1 cellular context compared by ENCODE assay signal in the genomic region with DNA sequence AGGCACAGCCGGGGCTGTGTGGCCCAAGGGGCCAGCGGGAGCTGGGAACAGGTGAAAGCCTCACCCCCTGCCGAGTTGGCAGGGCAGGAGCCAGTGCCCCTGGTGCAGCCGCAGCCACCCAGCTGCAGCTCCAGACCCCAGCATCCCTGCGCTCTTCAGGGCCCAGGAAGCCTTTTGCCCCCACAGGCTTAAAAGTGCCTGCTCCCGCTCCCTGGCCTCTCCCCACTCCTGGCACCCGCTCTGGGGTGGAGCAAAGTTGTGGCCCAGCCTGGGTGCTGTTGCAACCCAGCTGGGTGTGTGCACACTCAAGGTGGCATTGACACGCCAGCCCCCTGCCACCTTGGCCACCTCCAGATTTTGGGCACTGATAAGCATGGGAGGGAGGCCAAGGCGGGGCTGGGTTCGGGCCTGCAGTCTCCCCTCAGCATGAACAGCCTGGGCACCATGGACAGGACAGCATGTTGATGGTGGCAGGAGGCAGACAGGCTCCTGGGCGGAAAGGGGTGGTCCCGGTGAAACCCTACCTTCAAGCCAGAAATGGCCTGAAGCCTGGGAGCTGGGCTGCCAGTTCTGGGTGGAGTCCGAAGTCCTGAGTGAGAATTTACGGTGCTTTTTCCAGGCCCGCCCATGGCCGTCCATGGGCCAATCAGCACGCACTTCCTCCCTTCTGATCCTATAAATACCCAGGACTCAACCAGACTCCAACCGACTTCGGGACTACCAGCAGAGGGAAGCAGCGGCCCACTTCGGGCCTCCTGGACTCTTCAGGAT.
TF ChIP-seq lines count a peak whose summit lies in the region.

No MANE protein-coding gene starts in this region.

TF ChIP-seq in K562, 482 proteins besides CTCF, POLR2A, EP300 and RAD21 (continued from another document):
- TF ChIP-seq, protein P1, sequence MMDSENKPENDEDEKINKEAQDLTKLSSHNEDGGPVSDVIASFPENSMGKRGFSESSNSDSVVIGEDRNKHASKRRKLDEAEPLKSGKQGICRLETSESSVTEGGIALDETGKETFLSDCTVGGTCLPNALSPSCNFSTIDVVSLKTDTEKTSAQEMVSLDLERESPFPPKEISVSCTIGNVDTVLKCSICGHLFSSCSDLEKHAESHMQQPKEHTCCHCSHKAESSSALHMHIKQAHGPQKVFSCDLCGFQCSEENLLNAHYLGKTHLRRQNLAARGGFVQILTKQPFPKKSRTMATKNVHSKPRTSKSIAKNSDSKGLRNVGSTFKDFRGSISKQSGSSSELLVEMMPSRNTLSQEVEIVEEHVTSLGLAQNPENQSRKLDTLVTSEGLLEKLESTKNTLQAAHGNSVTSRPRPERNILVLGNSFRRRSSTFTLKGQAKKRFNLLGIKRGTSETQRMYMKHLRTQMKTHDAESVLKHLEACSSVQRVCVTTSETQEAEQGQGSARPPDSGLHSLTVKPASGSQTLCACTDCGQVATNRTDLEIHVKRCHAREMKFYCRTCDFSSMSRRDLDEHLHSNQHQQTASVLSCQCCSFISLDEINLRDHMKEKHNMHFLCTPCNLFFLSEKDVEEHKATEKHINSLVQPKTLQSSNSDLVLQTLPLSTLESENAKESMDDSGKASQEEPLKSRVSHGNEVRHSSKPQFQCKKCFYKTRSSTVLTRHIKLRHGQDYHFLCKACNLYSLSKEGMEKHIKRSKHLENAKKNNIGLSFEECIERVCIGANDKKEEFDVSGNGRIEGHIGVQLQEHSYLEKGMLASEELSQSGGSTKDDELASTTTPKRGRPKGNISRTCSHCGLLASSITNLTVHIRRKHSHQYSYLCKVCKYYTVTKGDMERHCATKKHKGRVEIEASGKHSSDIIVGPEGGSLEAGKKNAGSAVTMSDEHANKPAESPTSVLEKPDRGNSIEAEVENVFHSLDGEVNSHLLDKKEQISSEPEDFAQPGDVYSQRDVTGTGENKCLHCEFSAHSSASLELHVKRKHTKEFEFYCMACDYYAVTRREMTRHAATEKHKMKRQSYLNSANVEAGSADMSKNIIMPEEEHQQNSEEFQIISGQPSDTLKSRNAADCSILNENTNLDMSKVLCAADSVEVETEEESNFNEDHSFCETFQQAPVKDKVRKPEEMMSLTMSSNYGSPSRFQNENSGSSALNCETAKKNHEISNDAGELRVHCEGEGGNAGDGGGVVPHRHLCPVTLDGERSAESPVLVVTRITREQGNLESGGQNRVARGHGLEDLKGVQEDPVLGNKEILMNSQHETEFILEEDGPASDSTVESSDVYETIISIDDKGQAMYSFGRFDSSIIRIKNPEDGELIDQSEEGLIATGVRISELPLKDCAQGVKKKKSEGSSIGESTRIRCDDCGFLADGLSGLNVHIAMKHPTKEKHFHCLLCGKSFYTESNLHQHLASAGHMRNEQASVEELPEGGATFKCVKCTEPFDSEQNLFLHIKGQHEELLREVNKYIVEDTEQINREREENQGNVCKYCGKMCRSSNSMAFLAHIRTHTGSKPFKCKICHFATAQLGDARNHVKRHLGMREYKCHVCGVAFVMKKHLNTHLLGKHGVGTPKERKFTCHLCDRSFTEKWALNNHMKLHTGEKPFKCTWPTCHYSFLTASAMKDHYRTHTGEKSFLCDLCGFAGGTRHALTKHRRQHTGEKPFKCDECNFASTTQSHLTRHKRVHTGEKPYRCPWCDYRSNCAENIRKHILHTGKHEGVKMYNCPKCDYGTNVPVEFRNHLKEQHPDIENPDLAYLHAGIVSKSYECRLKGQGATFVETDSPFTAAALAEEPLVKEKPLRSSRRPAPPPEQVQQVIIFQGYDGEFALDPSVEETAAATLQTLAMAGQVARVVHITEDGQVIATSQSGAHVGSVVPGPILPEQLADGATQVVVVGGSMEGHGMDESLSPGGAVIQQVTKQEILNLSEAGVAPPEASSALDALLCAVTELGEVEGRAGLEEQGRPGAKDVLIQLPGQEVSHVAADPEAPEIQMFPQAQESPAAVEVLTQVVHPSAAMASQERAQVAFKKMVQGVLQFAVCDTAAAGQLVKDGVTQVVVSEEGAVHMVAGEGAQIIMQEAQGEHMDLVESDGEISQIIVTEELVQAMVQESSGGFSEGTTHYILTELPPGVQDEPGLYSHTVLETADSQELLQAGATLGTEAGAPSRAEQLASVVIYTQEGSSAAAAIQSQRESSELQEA (IDR thresholded peaks at IDR 0.05; ENCODE audit: low read depth): no peak
- TF ChIP-seq EHMT2 (IDR thresholded peaks at IDR 0.05) (no peak), MEIS2 (IDR thresholded peaks at IDR 0.05; ENCODE audit: partially characterized antibody) (peak; percentile 30), IRF2 (CRISPR knock-in tag; IDR thresholded peaks at IDR 0.05) (no peak), CC2D1A (IDR thresholded peaks at IDR 0.05) (0 out of 2 replicates have a peak, but pooled peaks have one; percentile 38), SMAD1 (IDR thresholded peaks at IDR 0.05; ENCODE audit: low read depth, low read length, partially characterized antibody) (no peak), BRF1 (IDR thresholded peaks at IDR 0.05; ENCODE audit: borderline replicate concordance, extremely low read depth, insufficient read length) (no peak), CTBP1 (IDR thresholded peaks at IDR 0.05; ENCODE audit: borderline replicate concordance) (no peak), ZNF780A (CRISPR knock-in tag; IDR thresholded peaks at IDR 0.05) (no peak), SMC3 (conservative IDR thresholded peaks at IDR 0.05; ENCODE audit: insufficient read depth, low read depth, low read length) (peak; percentile 35; the same call in 1 of the 2 replicates), TBL1XR1 (IDR thresholded peaks at IDR 0.05; ENCODE audit: low read length in 2 of 2) (no peak), PTRF (tag; IDR thresholded peaks at IDR 0.05) (no peak), ADNP (tag; IDR thresholded peaks at IDR 0.05) (no peak), KLF13 (tag; IDR thresholded peaks at IDR 0.05; ENCODE audit: borderline replicate concordance, low read depth) (no peak), HNRNPUL1 (IDR thresholded peaks at IDR 0.05; ENCODE audit: low read length) (no peak), RAD51 (IDR thresholded peaks at IDR 0.05; ENCODE audit: borderline replicate concordance, low read depth) (no peak)
- TF ChIP-seq, protein P2, sequence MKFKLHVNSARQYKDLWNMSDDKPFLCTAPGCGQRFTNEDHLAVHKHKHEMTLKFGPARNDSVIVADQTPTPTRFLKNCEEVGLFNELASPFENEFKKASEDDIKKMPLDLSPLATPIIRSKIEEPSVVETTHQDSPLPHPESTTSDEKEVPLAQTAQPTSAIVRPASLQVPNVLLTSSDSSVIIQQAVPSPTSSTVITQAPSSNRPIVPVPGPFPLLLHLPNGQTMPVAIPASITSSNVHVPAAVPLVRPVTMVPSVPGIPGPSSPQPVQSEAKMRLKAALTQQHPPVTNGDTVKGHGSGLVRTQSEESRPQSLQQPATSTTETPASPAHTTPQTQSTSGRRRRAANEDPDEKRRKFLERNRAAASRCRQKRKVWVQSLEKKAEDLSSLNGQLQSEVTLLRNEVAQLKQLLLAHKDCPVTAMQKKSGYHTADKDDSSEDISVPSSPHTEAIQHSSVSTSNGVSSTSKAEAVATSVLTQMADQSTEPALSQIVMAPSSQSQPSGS (CRISPR knock-in tag; IDR thresholded peaks at IDR 0.05): no peak
- TF ChIP-seq, protein P3, sequence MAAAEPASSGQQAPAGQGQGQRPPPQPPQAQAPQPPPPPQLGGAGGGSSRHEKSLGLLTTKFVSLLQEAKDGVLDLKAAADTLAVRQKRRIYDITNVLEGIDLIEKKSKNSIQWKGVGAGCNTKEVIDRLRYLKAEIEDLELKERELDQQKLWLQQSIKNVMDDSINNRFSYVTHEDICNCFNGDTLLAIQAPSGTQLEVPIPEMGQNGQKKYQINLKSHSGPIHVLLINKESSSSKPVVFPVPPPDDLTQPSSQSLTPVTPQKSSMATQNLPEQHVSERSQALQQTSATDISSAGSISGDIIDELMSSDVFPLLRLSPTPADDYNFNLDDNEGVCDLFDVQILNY (CRISPR knock-in tag; IDR thresholded peaks at IDR 0.05): no peak
